In the genomic region with DNA sequence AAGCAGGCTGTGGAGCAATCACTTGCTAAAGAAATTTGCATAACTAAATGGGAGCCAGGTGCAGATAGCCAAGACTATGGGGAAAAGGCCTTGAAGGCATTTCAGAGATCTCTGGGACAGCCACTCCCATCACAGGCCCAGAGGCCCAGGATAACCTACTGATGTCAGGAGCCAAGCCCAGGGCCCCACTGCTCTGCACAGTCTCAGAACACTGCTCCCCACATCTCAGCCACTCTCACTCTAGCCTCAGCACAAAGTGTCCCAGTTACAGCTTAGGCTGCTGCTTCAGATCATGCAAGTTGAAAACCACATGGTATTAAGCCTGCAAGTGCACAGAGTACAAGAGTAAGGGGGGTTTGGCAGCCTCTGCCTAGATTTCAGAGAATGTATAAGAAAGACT, we compare ENCODE assay signal across 15 cellular contexts.
DNase-seq lines count a peak whose midpoint lies in the region; ATAC-seq and FAIRE-seq lines count a peak whose summit lies in the region.
"Had no signal": no experiment of that assay in that cellular context is flagged by ENCODE, and none has a peak within 500 bp of the region (broad histone marks: within the 10 kb centered on the region; RNA-seq: fewer than 3 reads in every experiment).

No MANE protein-coding gene starts in this region.

- H3K27me3 ChIP-seq in adipocyte (replicated peaks; ENCODE audit: control insufficient read depth, insufficient read depth, low read length) (no peaks in the 10 kb centered on the region), small intestine (ENCODE audit: control insufficient read depth in 2 of 2, insufficient read depth in 2 of 2, low read length in 2 of 2) (no peaks in the 10 kb centered on the region)

- intact Hi-C loops in left ventricle myocardium superior (cut with micrococcal nuclease), result loop anchor here (10.0 kb wide), 1 partner anchor 226 kb away; no protein-coding TSS in a partner anchor

- no peaks in the 10 kb centered on the region for H3K9me3 Mint-ChIP-seq in stimulated activated memory B cell treated with anti-CD40 and anti-IgM and Interleukin-4, amounts not matched to agents 10 μg/mL and 1 μg/mL and 100 μg/mL, for 72 hours

- H3K36me3 ChIP-seq in adipocyte (ENCODE audit: control insufficient read depth, insufficient read depth, low read length, severe bottlenecking) (no peaks in the 10 kb centered on the region), small intestine (ENCODE audit: control insufficient read depth in 2 of 2, insufficient read depth in 2 of 2, low read length in 2 of 2) (no peaks in the 10 kb centered on the region)

- no peaks in the 10 kb centered on the region for H3K27me3 Mint-ChIP-seq in stimulated activated memory B cell treated with anti-CD40 and anti-IgM and Interleukin-4, amounts not matched to agents 10 μg/mL and 1 μg/mL and 100 μg/mL, for 72 hours
- H3K27me3 Mint-ChIP-seq: B cell; CD4-positive, alpha-beta T cell had no signal

- peak overlapping the region; percentile 35 for H3K9ac ChIP-seq in adipocyte (ENCODE audit: low read length)

- no peak for FAIRE-seq in small intestine (lab: Jason Lieb, UNC)
- FAIRE-seq: A204.1, GM19239 had no signal

- no peak overlapping the region for H3K27ac Mint-ChIP-seq in stimulated activated memory B cell treated with anti-CD40 and anti-IgM and Interleukin-4, amounts not matched to agents 10 μg/mL and 1 μg/mL and 100 μg/mL, for 72 hours
- H3K27ac Mint-ChIP-seq: B cell; CD4-positive, alpha-beta T cell had no signal

- H3K36me3 Mint-ChIP-seq in stimulated activated memory B cell treated with anti-CD40 and anti-IgM and Interleukin-4, amounts not matched to agents 10 μg/mL and 1 μg/mL and 100 μg/mL, for 72 hours, result no peaks in the 10 kb centered on the region

- H3K4me1 Mint-ChIP-seq in stimulated activated memory B cell treated with anti-CD40 and anti-IgM and Interleukin-4, amounts not matched to agents 10 μg/mL and 1 μg/mL and 100 μg/mL, for 72 hours, result no peaks in the 10 kb centered on the region
- H3K4me1 Mint-ChIP-seq: B cell had no signal

- ATAC-seq in left ventricle myocardium superior, result peak; percentile 40
- no peak for ATAC-seq in stimulated activated memory B cell treated with anti-CD40 and anti-IgM and Interleukin-4, amounts not matched to agents 10 μg/mL and 1 μg/mL and 100 μg/mL, for 72 hours

- DNase-seq in ELF-1 (ENCODE audit: low read depth, low spot score), result peak; percentile 6
- no peak for DNase-seq in adipocyte (ENCODE audit: low read depth)
- peak; percentile 40 for DNase-seq in left ventricle myocardium superior
- DNase-seq in small intestine, result peak; percentile 23
- DNase-seq in stimulated activated CD4-positive, alpha-beta T cell treated with anti-CD3 and anti-CD28 coated beads, Interleukin-2, amount 100 ng/mL, for 24 hours, result no peak
- no peak for DNase-seq in SHP77 treated with DMSO at 0.1 percent for 48 hours (lab: John Stamatoyannopoulos, UW)
- DNase-seq: C1 segment of cervical spinal cord; CD4-positive, alpha-beta T cell; DMS79 treated with DMSO at 0.1 percent for 48 hours; GF-D8; H7 had no signal

- H3K4me1 ChIP-seq in adipocyte (ENCODE audit: control insufficient read depth, insufficient read depth, low read length) (peaks cover 44% of the 10 kb centered on the region), small intestine (ENCODE audit: control insufficient read depth in 2 of 2, insufficient read depth in 1 of 2, low read depth in 1 of 2, low read length in 1 of 2) (no peaks in the 10 kb centered on the region)

- H3K9me3 ChIP-seq in adipocyte (ENCODE audit: control insufficient read depth, low read length) (no peaks in the 10 kb centered on the region), small intestine (ENCODE audit: control insufficient read depth, low read depth) (no peaks in the 10 kb centered on the region)

- peak overlapping the region; percentile 28 for H3K4me3 ChIP-seq in adipocyte (ENCODE audit: low read length)
- no peak overlapping the region for H3K4me3 ChIP-seq in small intestine (ENCODE audit: low read depth in 1 of 2, low read length in 2 of 2)

- no peak overlapping the region for H3K27ac ChIP-seq in small intestine (ENCODE audit: low read depth in 1 of 2, low read length in 1 of 2)

- no peak overlapping the region for H3K4me3 Mint-ChIP-seq in stimulated activated memory B cell treated with anti-CD40 and anti-IgM and Interleukin-4, amounts not matched to agents 10 μg/mL and 1 μg/mL and 100 μg/mL, for 72 hours
- H3K4me3 Mint-ChIP-seq: B cell; CD4-positive, alpha-beta T cell had no signal

Comparison
In these comparisons a context has a peak if more than half of its experiments do, and no peak if none do; other contexts are left out.
1. DNase-seq: peak in ELF-1 (single experiment), left ventricle myocardium superior (single experiment) and small intestine (single experiment); none in adipocyte (single experiment), stimulated activated CD4-positive, alpha-beta T cell treated with anti-CD3 and anti-CD28 coated beads, Interleukin-2, amount 100 ng/mL, for 24 hours (0 of 2) and SHP77 treated with DMSO at 0.1 percent for 48 hours (single experiment).